ENCODE assay signal across 23 cellular contexts in genomic region chr6:138716971-138717370, GRCh38.
"Had no signal": no experiment of that assay in that cellular context is flagged by ENCODE, and none has a peak within 500 bp of the region (broad histone marks: within the 10 kb centered on the region; RNA-seq: fewer than 3 reads in every experiment).

No MANE protein-coding gene starts in this region.

- H3K27ac ChIP-seq: stomach, suprapubic skin, testis, thoracic aorta, thyroid gland, tibial artery, tibial nerve, transverse colon, upper lobe of left lung, upper lobe of right lung, uterus, vagina had no signal

- DNase-seq: stimulated activated CD4-positive, alpha-beta T cell treated with anti-CD3 and anti-CD28 coated beads, Interleukin-2, amount 100 ng/mL, for 48 hours; stimulated activated CD4-positive, alpha-beta T cell treated with anti-CD3 and anti-CD28 coated beads, Interleukin-4, amount 100 ng/mL, for 1 hour; stimulated activated CD4-positive, alpha-beta T cell treated with anti-CD3 and anti-CD28 coated beads, Interleukin-4, amount 100 ng/mL, for 24 hours; stimulated activated CD4-positive, alpha-beta T cell treated with anti-CD3 and anti-CD28 coated beads, Interleukin-4, amount 100 ng/mL, for 4 hours; stimulated activated CD8-positive, alpha-beta memory T cell treated with anti-CD3 and anti-CD28 coated beads, Interleukin-4, amount 100 ng/mL, for 48 hours; stimulated activated naive B cell treated with anti-CD40 and anti-IgM and Interleukin-4, amounts not matched to agents 10 μg/mL and 1 μg/mL and 100 μg/mL, for 72 hours; stimulated activated naive CD4-positive, alpha-beta T cell; stimulated activated naive CD4-positive, alpha-beta T cell treated with Interleukin-2 at 50 U/mL for 16 hours; stimulated activated naive CD8-positive, alpha-beta T cell treated with anti-CD3 and anti-CD28 coated beads, Interleukin-15, amount 100 ng/mL, for 72 hours; stimulated activated naive CD8-positive, alpha-beta T cell treated with anti-CD3 and anti-CD28 coated beads, Interleukin-15, Interleukin-2, amounts not matched to agents 100 U/mL and 50 U/mL, for 24 hours; stomach; substantia nigra; testis; thyroid gland; tibial artery; transverse colon; upper lobe of left lung; upper lobe of right lung; uterus had no signal

- H3K27me3 ChIP-seq: stomach, suprapubic skin, testis, thyroid gland, tibial artery, tibial nerve, transverse colon, upper lobe of left lung, upper lobe of right lung, uterus, vagina had no signal

- H3K4me3 ChIP-seq: stomach, suprapubic skin, testis, thoracic aorta, thyroid gland, tibial artery, tibial nerve, transverse colon, upper lobe of left lung, upper lobe of right lung, uterus, vagina had no signal
